26 cellular contexts compared by ENCODE assay signal in genomic region chr6:120774275-120774674, GRCh38.
DNase-seq lines count a peak whose midpoint lies in the region; ATAC-seq, FAIRE-seq and TF ChIP-seq lines count a peak whose summit lies in the region.
"Had no signal": no experiment of that assay in that cellular context is flagged by ENCODE, and none has a peak within 500 bp of the region (broad histone marks: within the 10 kb centered on the region; RNA-seq: fewer than 3 reads in every experiment).

No MANE protein-coding gene starts in this region.

- in situ Hi-C loops in mammary epithelial cell (cut with MboI; ENCODE audit: low sequenced_read_pairs in 2 of 2): no loop called here

- H3K79me2 ChIP-seq in mammary epithelial cell (ENCODE audit: insufficient read depth, low read length): no peaks in the 10 kb centered on the region
- no peaks in the 10 kb centered on the region for H3K79me2 ChIP-seq in astrocyte (ENCODE audit: insufficient read depth, low read length)

- intact Hi-C loops in mammary epithelial cell (cut with micrococcal nuclease) (no loop called here), MCF 10A (cut with micrococcal nuclease) (loop anchor here (5.0 kb wide), 1 partner anchor 78 kb away; no protein-coding TSS in a partner anchor), sciatic nerve (cut with DNase I) (no loop called here)

- H3K27ac Mint-ChIP-seq in MCF 10A (ENCODE audit: low read depth, unreplicated experiment): no peak overlapping the region
- peak overlapping the region; percentile 94 for H3K27ac Mint-ChIP-seq in astrocyte (ENCODE audit: unreplicated experiment)
- no peak overlapping the region for H3K27ac Mint-ChIP-seq in activated naive CD4-positive, alpha-beta T cell treated with anti-CD3 and anti-CD28 coated beads, Interleukin-2, amount 10 ng/mL, durations not matched to agents 7 days and 5 days
- H3K27ac Mint-ChIP-seq: activated B cell treated with CpG ODN at 0.5 μM for 24 hours; activated CD4-positive, alpha-beta memory T cell treated with anti-CD3 and anti-CD28 coated beads for 36 hours; effector memory CD8-positive, alpha-beta T cell; neural progenitor cell had no signal

- H2AFZ ChIP-seq in mammary epithelial cell (ENCODE audit: low read depth, low read length) (no peak overlapping the region), astrocyte (ENCODE audit: low read depth, low read length) (no peak overlapping the region)
- H2AFZ ChIP-seq: neural progenitor cell, PC-9 had no signal

- BruUV-seq in mammary epithelial cell (replicated peaks; lab: Mats Ljungman, UMichigan) (no TSS peak), MCF 10A (replicated peaks; lab: Mats Ljungman, UMichigan) (no TSS peak)

- TF ChIP-seq CTCF in mammary epithelial cell (conservative IDR thresholded peaks at IDR 0.05 in 1 of 2, IDR thresholded peaks at IDR 0.05 in 1 of 2; ENCODE audit: extremely low read depth in 1 of 2, insufficient read depth in 1 of 2, low read depth in 1 of 2, low read length in 2 of 2) (no peak), MCF 10A (IDR thresholded peaks at IDR 0.05; ENCODE audit: unreplicated experiment) (no peak), astrocyte (IDR thresholded peaks at IDR 0.05; ENCODE audit: insufficient read depth, low read depth, low read length) (no peak), kidney epithelial cell (IDR thresholded peaks at IDR 0.05; ENCODE audit: insufficient read depth, low read length, poor library complexity, severe bottlenecking) (no peak)

- H3K27me3 Mint-ChIP-seq in MCF 10A (ENCODE audit: insufficient read depth, unreplicated experiment) (no peaks in the 10 kb centered on the region), astrocyte (ENCODE audit: low read depth, unreplicated experiment) (no peaks in the 10 kb centered on the region)
- H3K27me3 Mint-ChIP-seq in activated naive CD4-positive, alpha-beta T cell treated with anti-CD3 and anti-CD28 coated beads, Interleukin-2, amount 10 ng/mL, durations not matched to agents 7 days and 5 days: no peaks in the 10 kb centered on the region
- H3K27me3 Mint-ChIP-seq: activated B cell treated with CpG ODN at 0.5 μM for 24 hours; activated CD4-positive, alpha-beta memory T cell treated with anti-CD3 and anti-CD28 coated beads for 36 hours; effector memory CD8-positive, alpha-beta T cell had no signal

- H3K9ac ChIP-seq in mammary epithelial cell (ENCODE audit: insufficient read depth, low read length): no peak overlapping the region
- no peak overlapping the region for H3K9ac ChIP-seq in astrocyte (ENCODE audit: low read length)
- H3K9ac ChIP-seq: neural progenitor cell had no signal

- H3K4me3 ChIP-seq in mammary epithelial cell (replicated peaks in 1 of 3; ENCODE audit: insufficient read depth in 1 of 3, low read depth in 2 of 3, low read length in 3 of 3) (no peak overlapping the region), astrocyte (ENCODE audit: insufficient read depth, low read depth, low read length) (no peak overlapping the region), kidney epithelial cell (ENCODE audit: low read depth, low read length) (no peak overlapping the region)
- H3K4me3 ChIP-seq: A549, heart right ventricle, left ventricle myocardium inferior, neural progenitor cell, PC-9, psoas muscle, upper lobe of right lung had no signal

- H3K4me1 Mint-ChIP-seq in MCF 10A (ENCODE audit: insufficient read depth, unreplicated experiment) (no peaks in the 10 kb centered on the region), astrocyte (ENCODE audit: low read depth, unreplicated experiment) (peaks cover 20% of the 10 kb centered on the region)
- no peaks in the 10 kb centered on the region for H3K4me1 Mint-ChIP-seq in activated naive CD4-positive, alpha-beta T cell treated with anti-CD3 and anti-CD28 coated beads, Interleukin-2, amount 10 ng/mL, durations not matched to agents 7 days and 5 days
- H3K4me1 Mint-ChIP-seq: activated B cell treated with CpG ODN at 0.5 μM for 24 hours, neural progenitor cell had no signal

- FAIRE-seq in astrocyte (lab: Jason Lieb, UNC): no peak
- FAIRE-seq: A549 had no signal

- no peaks in the 10 kb centered on the region for H3K27me3 ChIP-seq in mammary epithelial cell (ENCODE audit: insufficient read depth, low read length)
- no peaks in the 10 kb centered on the region for H3K27me3 ChIP-seq in astrocyte (ENCODE audit: insufficient read depth, low read length)
- no peaks in the 10 kb centered on the region for H3K27me3 ChIP-seq in kidney epithelial cell (ENCODE audit: control insufficient read depth, insufficient read depth, low read length)
- H3K27me3 ChIP-seq: heart right ventricle, neural progenitor cell, upper lobe of right lung had no signal

- no peak overlapping the region for H3K27ac ChIP-seq in mammary epithelial cell (ENCODE audit: insufficient read depth, low read depth, low read length)
- H3K27ac ChIP-seq in astrocyte (ENCODE audit: low read depth, low read length): no peak overlapping the region
- H3K27ac ChIP-seq: A549, C4-2B, heart right ventricle, left ventricle myocardium inferior, neural progenitor cell, PC-9, psoas muscle, upper lobe of right lung had no signal

- no peaks in the 10 kb centered on the region for H4K20me1 ChIP-seq in mammary epithelial cell (ENCODE audit: insufficient read depth, low read length)
- no peaks in the 10 kb centered on the region for H4K20me1 ChIP-seq in astrocyte (ENCODE audit: insufficient read depth, low read length)

- DNase-seq in mammary epithelial cell (peak; percentile 23), MCF 10A (ENCODE audit: unreplicated experiment) (no peak), astrocyte (ENCODE audit: low read depth) (peak; percentile 46), kidney epithelial cell (ENCODE audit: low read depth) (peak; percentile 18), sciatic nerve (ENCODE audit: low spot score) (no peak), SKM-1 (lab: John Stamatoyannopoulos, UW; ENCODE audit: unreplicated experiment) (no peak), GOT3 (lab: John Stamatoyannopoulos, UW) (no peak)
- no peak for DNase-seq in activated naive CD4-positive, alpha-beta T cell treated with anti-CD3 and anti-CD28 coated beads, Interleukin-2, amount 10 ng/mL, durations not matched to agents 7 days and 5 days
- DNase-seq: activated B cell treated with CpG ODN at 0.5 μM for 24 hours; activated CD4-positive, alpha-beta memory T cell treated with anti-CD3 and anti-CD28 coated beads for 36 hours; activated naive CD4-positive, alpha-beta T cell treated with Interleukin-2 at 50 U/mL for 16 hours; activated T-cell treated with anti-CD3 and anti-CD28 coated beads for 4 hours; effector memory CD8-positive, alpha-beta T cell; GF-D8; heart right ventricle; KBM-7; left ventricle myocardium inferior; NCI-H1048; NCI-H187 treated with DMSO at 0.1 percent for 48 hours; NCI-H345; psoas muscle; upper lobe of right lung had no signal

- H3K4me2 ChIP-seq in mammary epithelial cell (ENCODE audit: insufficient read depth, low read depth, low read length) (no peak overlapping the region), astrocyte (ENCODE audit: low read length) (no peak overlapping the region)
- H3K4me2 ChIP-seq: A549, neural progenitor cell, PC-9 had no signal

- H3K9me3 Mint-ChIP-seq in MCF 10A (ENCODE audit: unreplicated experiment) (no peaks in the 10 kb centered on the region), astrocyte (ENCODE audit: unreplicated experiment) (peaks cover 9% of the 10 kb centered on the region)
- no peaks in the 10 kb centered on the region for H3K9me3 Mint-ChIP-seq in activated naive CD4-positive, alpha-beta T cell treated with anti-CD3 and anti-CD28 coated beads, Interleukin-2, amount 10 ng/mL, durations not matched to agents 7 days and 5 days

- no peak for ATAC-seq in sciatic nerve
- ATAC-seq: A549; effector memory CD8-positive, alpha-beta T cell; heart right ventricle; psoas muscle; upper lobe of right lung had no signal

- no peak overlapping the region for H3K4me3 Mint-ChIP-seq in MCF 10A (ENCODE audit: unreplicated experiment)
- H3K4me3 Mint-ChIP-seq in astrocyte (ENCODE audit: unreplicated experiment): no peak overlapping the region
- H3K4me3 Mint-ChIP-seq in activated naive CD4-positive, alpha-beta T cell treated with anti-CD3 and anti-CD28 coated beads, Interleukin-2, amount 10 ng/mL, durations not matched to agents 7 days and 5 days: no peak overlapping the region
- H3K4me3 Mint-ChIP-seq: activated B cell treated with CpG ODN at 0.5 μM for 24 hours; activated CD4-positive, alpha-beta memory T cell treated with anti-CD3 and anti-CD28 coated beads for 36 hours; effector memory CD8-positive, alpha-beta T cell; neural progenitor cell had no signal

- no peaks in the 10 kb centered on the region for H3K36me3 Mint-ChIP-seq in MCF 10A (ENCODE audit: insufficient read depth, unreplicated experiment)
- H3K36me3 Mint-ChIP-seq in astrocyte (ENCODE audit: low read depth, unreplicated experiment): peaks cover 2% of the 10 kb centered on the region
- H3K36me3 Mint-ChIP-seq in activated naive CD4-positive, alpha-beta T cell treated with anti-CD3 and anti-CD28 coated beads, Interleukin-2, amount 10 ng/mL, durations not matched to agents 7 days and 5 days: no peaks in the 10 kb centered on the region
- H3K36me3 Mint-ChIP-seq: activated CD4-positive, alpha-beta memory T cell treated with anti-CD3 and anti-CD28 coated beads for 36 hours; neural progenitor cell had no signal

- CTCF ChIA-PET in mammary epithelial cell (lab: Charles Lee; ENCODE audit: low non-redundant PET): no interaction called here
- CTCF ChIA-PET in MCF 10A (lab: Yijun Ruan, JAX): no interaction called here
- CTCF ChIA-PET in activated naive CD4-positive, alpha-beta T cell treated with anti-CD3 and anti-CD28 coated beads, Interleukin-2, amount 10 ng/mL, durations not matched to agents 7 days and 5 days (lab: Charles Lee): no interaction called here

- POLR2A ChIA-PET in MCF 10A (lab: Yijun Ruan, JAX): no interaction called here

- dilution Hi-C loops in mammary epithelial cell (cut with HindIII; ENCODE audit: low sequenced_read_pairs): no loop called here

- 20% methylated on average over 1 of the region's 1 CpG for WGBS in mammary epithelial cell (ENCODE audit: low coverage, missing lambda C conversion rate)

- no peaks in the 10 kb centered on the region for H3K36me3 ChIP-seq in mammary epithelial cell (ENCODE audit: insufficient read depth, low read length)
- no peaks in the 10 kb centered on the region for H3K36me3 ChIP-seq in astrocyte (ENCODE audit: insufficient read depth, low read length)
- H3K36me3 ChIP-seq in kidney epithelial cell (ENCODE audit: control insufficient read depth, insufficient read depth, low read length): no peaks in the 10 kb centered on the region
- H3K36me3 ChIP-seq: heart right ventricle, left ventricle myocardium inferior, neural progenitor cell, upper lobe of right lung had no signal

- H3K9me3 ChIP-seq in mammary epithelial cell (replicated peaks; ENCODE audit: insufficient read depth, low read length) (no peaks in the 10 kb centered on the region), astrocyte (ENCODE audit: insufficient read depth, low read depth, low read length) (no peaks in the 10 kb centered on the region)
- H3K9me3 ChIP-seq: A549, psoas muscle, upper lobe of right lung had no signal

- H3K4me1 ChIP-seq in mammary epithelial cell (ENCODE audit: insufficient read depth, low read length) (no peaks in the 10 kb centered on the region), astrocyte (ENCODE audit: insufficient read depth, low read length) (no peaks in the 10 kb centered on the region)
- H3K4me1 ChIP-seq: A549, heart right ventricle, left ventricle myocardium inferior, neural progenitor cell, psoas muscle, upper lobe of right lung had no signal

Comparison
In these comparisons a context has a peak if more than half of its experiments do, and no peak if none do; other contexts are left out.
1. DNase-seq: peak in mammary epithelial cell (single experiment), astrocyte (single experiment) and kidney epithelial cell (single experiment); none in MCF 10A (single experiment), activated naive CD4-positive, alpha-beta T cell treated with anti-CD3 and anti-CD28 coated beads, Interleukin-2, amount 10 ng/mL, durations not matched to agents 7 days and 5 days (single experiment), sciatic nerve (single experiment), SKM-1 (single experiment) and GOT3 (single experiment).